ENCODE assay signal across 1 cellular context in the genomic region with DNA sequence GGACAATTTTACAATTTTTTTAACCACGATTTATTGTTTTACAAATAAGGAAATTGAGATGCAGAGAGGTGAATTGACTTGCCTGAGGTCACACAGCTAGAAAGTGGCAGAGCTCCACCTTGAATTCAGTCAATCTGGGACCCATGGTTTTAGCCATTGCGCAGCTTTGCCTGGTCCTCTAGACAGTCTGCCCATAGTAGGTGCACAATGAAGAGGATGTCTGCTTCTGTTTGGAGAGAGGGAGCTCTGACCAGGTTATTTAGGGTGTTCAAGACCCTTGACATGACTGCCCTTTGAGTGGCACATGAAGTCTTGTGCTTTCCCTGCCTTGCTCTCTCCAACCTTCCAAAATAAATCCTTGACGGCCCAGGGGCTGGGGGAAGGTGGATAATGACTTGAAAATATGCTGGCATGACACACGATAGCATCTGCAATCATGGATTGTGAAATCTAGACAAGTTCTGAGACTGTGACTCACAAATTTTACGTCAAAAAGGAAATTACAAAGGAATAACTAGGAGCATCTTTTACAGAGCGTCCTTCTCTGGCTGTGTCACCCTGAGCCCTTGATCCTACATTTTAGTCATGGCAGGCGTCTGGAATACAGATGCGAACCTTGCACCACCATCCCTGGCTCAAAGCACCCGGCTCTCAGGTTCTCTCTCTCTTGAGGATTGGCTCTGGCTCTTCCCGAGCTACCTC.
TF ChIP-seq lines count a peak whose summit lies in the region.

No MANE protein-coding gene starts in this region.

TF ChIP-seq in SK-N-SH, 30 proteins besides CTCF, POLR2A, EP300 and RAD21 (continued from another document):
- TF ChIP-seq, protein P1, sequence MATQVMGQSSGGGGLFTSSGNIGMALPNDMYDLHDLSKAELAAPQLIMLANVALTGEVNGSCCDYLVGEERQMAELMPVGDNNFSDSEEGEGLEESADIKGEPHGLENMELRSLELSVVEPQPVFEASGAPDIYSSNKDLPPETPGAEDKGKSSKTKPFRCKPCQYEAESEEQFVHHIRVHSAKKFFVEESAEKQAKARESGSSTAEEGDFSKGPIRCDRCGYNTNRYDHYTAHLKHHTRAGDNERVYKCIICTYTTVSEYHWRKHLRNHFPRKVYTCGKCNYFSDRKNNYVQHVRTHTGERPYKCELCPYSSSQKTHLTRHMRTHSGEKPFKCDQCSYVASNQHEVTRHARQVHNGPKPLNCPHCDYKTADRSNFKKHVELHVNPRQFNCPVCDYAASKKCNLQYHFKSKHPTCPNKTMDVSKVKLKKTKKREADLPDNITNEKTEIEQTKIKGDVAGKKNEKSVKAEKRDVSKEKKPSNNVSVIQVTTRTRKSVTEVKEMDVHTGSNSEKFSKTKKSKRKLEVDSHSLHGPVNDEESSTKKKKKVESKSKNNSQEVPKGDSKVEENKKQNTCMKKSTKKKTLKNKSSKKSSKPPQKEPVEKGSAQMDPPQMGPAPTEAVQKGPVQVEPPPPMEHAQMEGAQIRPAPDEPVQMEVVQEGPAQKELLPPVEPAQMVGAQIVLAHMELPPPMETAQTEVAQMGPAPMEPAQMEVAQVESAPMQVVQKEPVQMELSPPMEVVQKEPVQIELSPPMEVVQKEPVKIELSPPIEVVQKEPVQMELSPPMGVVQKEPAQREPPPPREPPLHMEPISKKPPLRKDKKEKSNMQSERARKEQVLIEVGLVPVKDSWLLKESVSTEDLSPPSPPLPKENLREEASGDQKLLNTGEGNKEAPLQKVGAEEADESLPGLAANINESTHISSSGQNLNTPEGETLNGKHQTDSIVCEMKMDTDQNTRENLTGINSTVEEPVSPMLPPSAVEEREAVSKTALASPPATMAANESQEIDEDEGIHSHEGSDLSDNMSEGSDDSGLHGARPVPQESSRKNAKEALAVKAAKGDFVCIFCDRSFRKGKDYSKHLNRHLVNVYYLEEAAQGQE (IDR thresholded peaks at IDR 0.05; ENCODE audit: low read depth, low read length), result no peak
- no peak for TF ChIP-seq EZH2phosphoT487 (IDR thresholded peaks at IDR 0.05; ENCODE audit: borderline replicate concordance, low read depth)
- no peak for TF ChIP-seq SIN3A (IDR thresholded peaks at IDR 0.05; ENCODE audit: borderline replicate concordance, low read depth, low read length)
- TF ChIP-seq FOXM1 (IDR thresholded peaks at IDR 0.05; ENCODE audit: low read depth), result no peak
- no peak for TF ChIP-seq GABPA (IDR thresholded peaks at IDR 0.05; ENCODE audit: low read depth)
- peak; percentile 37; the same call in 1 of the 2 replicates for TF ChIP-seq NFIC (IDR thresholded peaks at IDR 0.05; ENCODE audit: borderline replicate concordance)
- peak; percentile 83 for TF ChIP-seq TCF12 (IDR thresholded peaks at IDR 0.05)
- TF ChIP-seq RCOR1 (IDR thresholded peaks at IDR 0.05; ENCODE audit: low read length), result no peak
- TF ChIP-seq, protein P2, sequence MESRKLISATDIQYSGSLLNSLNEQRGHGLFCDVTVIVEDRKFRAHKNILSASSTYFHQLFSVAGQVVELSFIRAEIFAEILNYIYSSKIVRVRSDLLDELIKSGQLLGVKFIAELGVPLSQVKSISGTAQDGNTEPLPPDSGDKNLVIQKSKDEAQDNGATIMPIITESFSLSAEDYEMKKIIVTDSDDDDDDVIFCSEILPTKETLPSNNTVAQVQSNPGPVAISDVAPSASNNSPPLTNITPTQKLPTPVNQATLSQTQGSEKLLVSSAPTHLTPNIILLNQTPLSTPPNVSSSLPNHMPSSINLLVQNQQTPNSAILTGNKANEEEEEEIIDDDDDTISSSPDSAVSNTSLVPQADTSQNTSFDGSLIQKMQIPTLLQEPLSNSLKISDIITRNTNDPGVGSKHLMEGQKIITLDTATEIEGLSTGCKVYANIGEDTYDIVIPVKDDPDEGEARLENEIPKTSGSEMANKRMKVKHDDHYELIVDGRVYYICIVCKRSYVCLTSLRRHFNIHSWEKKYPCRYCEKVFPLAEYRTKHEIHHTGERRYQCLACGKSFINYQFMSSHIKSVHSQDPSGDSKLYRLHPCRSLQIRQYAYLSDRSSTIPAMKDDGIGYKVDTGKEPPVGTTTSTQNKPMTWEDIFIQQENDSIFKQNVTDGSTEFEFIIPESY (IDR thresholded peaks at IDR 0.05; ENCODE audit: borderline replicate concordance, low read depth), result 0 out of 2 replicates have a peak, but pooled peaks have one; percentile 13
- TF ChIP-seq TEAD4 (IDR thresholded peaks at IDR 0.05; ENCODE audit: borderline replicate concordance, insufficient read depth), result peak; percentile 57; the same call in 1 of the 2 replicates
- no peak for TF ChIP-seq SMC3 (IDR thresholded peaks at IDR 0.05; ENCODE audit: low read depth, low read length)
- TF ChIP-seq JUND (IDR thresholded peaks at IDR 0.05), result peak; percentile 83
- no peak for TF ChIP-seq MXI1 (IDR thresholded peaks at IDR 0.05; ENCODE audit: low read depth, low read length)
- TF ChIP-seq, protein P3, sequence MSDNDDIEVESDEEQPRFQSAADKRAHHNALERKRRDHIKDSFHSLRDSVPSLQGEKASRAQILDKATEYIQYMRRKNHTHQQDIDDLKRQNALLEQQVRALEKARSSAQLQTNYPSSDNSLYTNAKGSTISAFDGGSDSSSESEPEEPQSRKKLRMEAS (IDR thresholded peaks at IDR 0.05; ENCODE audit: low read depth), result peak; percentile 40; the same call in 1 of the 2 replicates
- TF ChIP-seq FOXJ3 (CRISPR knock-in tag; IDR thresholded peaks at IDR 0.05), result no peak
- no peak for TF ChIP-seq GATA2 (CRISPR knock-in tag; IDR thresholded peaks at IDR 0.05)
- no peak for TF ChIP-seq TAF1 (IDR thresholded peaks at IDR 0.05; ENCODE audit: borderline replicate concordance, low read depth, low read length)
- no peak for TF ChIP-seq RFX5 (IDR thresholded peaks at IDR 0.05; ENCODE audit: low read length)
